Comparison of ENCODE assay signal across 10 cellular contexts in the genomic region with DNA sequence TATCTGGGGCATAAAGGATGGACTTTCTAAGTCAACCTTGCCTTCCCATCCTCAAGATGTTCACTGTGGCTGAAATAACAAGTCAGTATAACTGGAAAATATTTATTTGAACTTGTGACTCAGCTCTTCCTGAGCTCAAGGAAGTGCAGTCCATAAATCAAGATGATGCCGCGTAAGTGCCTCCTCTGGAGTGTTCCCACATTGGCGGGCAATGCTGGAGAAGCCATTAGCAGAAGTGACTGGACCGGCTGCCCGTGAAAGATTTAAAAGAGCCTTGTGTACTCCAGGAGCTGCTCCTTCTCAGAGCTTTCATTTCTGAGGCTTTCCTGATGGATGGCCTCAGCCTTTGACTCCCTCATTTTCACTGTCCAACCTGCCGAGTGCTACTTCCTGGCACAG. TPM values are rescaled to one million over a fixed set of nuclear protein-coding genes. Genes with fewer than 3 reads are reported as not detected.
DNase-seq lines count a peak whose midpoint lies in the region; FAIRE-seq and TF ChIP-seq lines count a peak whose summit lies in the region.
"Had no signal": no experiment of that assay in that cellular context is flagged by ENCODE, and none has a peak within 500 bp of the region (broad histone marks: within the 10 kb centered on the region; RNA-seq: fewer than 3 reads in every experiment).

No MANE protein-coding gene starts in this region.

- TF ChIP-seq EP300 in tibial nerve (IDR thresholded peaks at IDR 0.05): peak in 1 of 2 donors; percentile 64

- POLR2A ChIA-PET in activated CD4-positive, alpha-beta memory T cell treated with anti-CD3 and anti-CD28 coated beads for 36 hours (lab: Charles Lee): no interaction called here

- H3K36me3 ChIP-seq in hepatocyte (replicated peaks; ENCODE audit: insufficient read depth, low read depth): no peaks in the 10 kb centered on the region
- no peaks in the 10 kb centered on the region for H3K36me3 ChIP-seq in tibial nerve

- TF ChIP-seq POLR2A in tibial nerve (IDR thresholded peaks at IDR 0.05) (no peak), GM12891 (IDR thresholded peaks at IDR 0.05; ENCODE audit: low read depth, low read length) (no peak)

- peak overlapping the region; percentile 45 for H3K4me2 ChIP-seq in hepatocyte
- H3K4me2 ChIP-seq: KMS-11 had no signal

- intact Hi-C loops in activated CD4-positive, alpha-beta memory T cell treated with anti-CD3 and anti-CD28 coated beads for 36 hours (cut with micrococcal nuclease): no loop called here

- no peaks in the 10 kb centered on the region for H3K79me2 ChIP-seq in hepatocyte

- no peak for FAIRE-seq in GM12891 (lab: Jason Lieb, UNC)

- no peaks in the 10 kb centered on the region for H3K9me2 ChIP-seq in hepatocyte (replicated peaks; ENCODE audit: insufficient read depth)

- H3K36me3 Mint-ChIP-seq in activated CD4-positive, alpha-beta memory T cell treated with anti-CD3 and anti-CD28 coated beads for 36 hours: no peaks in the 10 kb centered on the region

- H3K27ac ChIP-seq in hepatocyte (no peak overlapping the region), tibial nerve (peak overlapping the region in 3 of 4 donors; percentile 12 to 76 (median 64))
- H3K27ac ChIP-seq: KMS-11 had no signal

- H3K4me3 Mint-ChIP-seq in activated CD4-positive, alpha-beta memory T cell treated with anti-CD3 and anti-CD28 coated beads for 36 hours: no peak overlapping the region

- H3K9me3 ChIP-seq in hepatocyte (ENCODE audit: low read depth): no peaks in the 10 kb centered on the region
- H3K9me3 ChIP-seq in tibial nerve: no peaks in the 10 kb centered on the region
- H3K9me3 ChIP-seq: heart left ventricle had no signal

- no peaks in the 10 kb centered on the region for H3K27me3 ChIP-seq in hepatocyte
- H3K27me3 ChIP-seq in tibial nerve: no peaks in the 10 kb centered on the region
- H3K27me3 ChIP-seq: heart left ventricle had no signal

- CTCF ChIA-PET in activated CD4-positive, alpha-beta memory T cell treated with anti-CD3 and anti-CD28 coated beads for 36 hours (lab: Charles Lee): no interaction called here

- TF ChIP-seq CTCF in hepatocyte (IDR thresholded peaks at IDR 0.05; ENCODE audit: poor library complexity) (no peak), tibial nerve (IDR thresholded peaks at IDR 0.05) (no peak)

- DNase-seq in NCI-H510A treated with DMSO at 0.1 percent for 48 hours (lab: John Stamatoyannopoulos, UW) (peak; percentile 76), NCI-H510A (lab: John Stamatoyannopoulos, UW) (no peak), RPMI7951 (ENCODE audit: low read depth) (peak; percentile 87), hepatocyte (ENCODE audit: low spot score) (peak; percentile 72), tibial nerve (ENCODE audit: low spot score in 2 of 2) (peak; percentile 33 to 35), GM12891 (ENCODE audit: insufficient read length, low spot score) (no peak), COR-L47 (lab: John Stamatoyannopoulos, UW) (no peak)
- DNase-seq in activated CD4-positive, alpha-beta memory T cell treated with anti-CD3 and anti-CD28 coated beads for 36 hours: no peak
- DNase-seq: heart left ventricle had no signal

- peaks cover 26% of the 10 kb centered on the region for H3K27me3 Mint-ChIP-seq in activated CD4-positive, alpha-beta memory T cell treated with anti-CD3 and anti-CD28 coated beads for 36 hours

- H2AFZ ChIP-seq in hepatocyte: no peak overlapping the region

- no peaks in the 10 kb centered on the region for H3K9me3 Mint-ChIP-seq in activated CD4-positive, alpha-beta memory T cell treated with anti-CD3 and anti-CD28 coated beads for 36 hours

- H4K20me1 ChIP-seq in hepatocyte (ENCODE audit: insufficient read depth, poor library complexity, severe bottlenecking): no peaks in the 10 kb centered on the region

- no peaks in the 10 kb centered on the region for H3K4me1 Mint-ChIP-seq in activated CD4-positive, alpha-beta memory T cell treated with anti-CD3 and anti-CD28 coated beads for 36 hours (ENCODE audit: low read depth)

- H3K4me3 ChIP-seq in hepatocyte (no peak overlapping the region), tibial nerve (no peak overlapping the region)
- H3K4me3 ChIP-seq: heart left ventricle had no signal

- H3K27ac Mint-ChIP-seq in activated CD4-positive, alpha-beta memory T cell treated with anti-CD3 and anti-CD28 coated beads for 36 hours: no peak overlapping the region

- H3K4me1 ChIP-seq in hepatocyte (ENCODE audit: insufficient read depth) (no peaks in the 10 kb centered on the region), tibial nerve (peaks cover 0 to 45% (median 5%) of the 10 kb centered on the region in 4 donors)

- WGBS in hepatocyte (ENCODE audit: low lambda C conversion rate, missing lambda C conversion rate): 31% methylated on average over 6 of the region's 6 CpGs
- WGBS in tibial nerve, 2 donors: 9 to 14% methylated on average over 6 of the region's 6 CpGs

TF ChIP-seq in GM12891, 5 proteins besides CTCF, POLR2A, EP300 and RAD21:
- TF ChIP-seq SPI1 (IDR thresholded peaks at IDR 0.05; ENCODE audit: low read depth, low read length): no peak
- TF ChIP-seq PAX5 (IDR thresholded peaks at IDR 0.05; ENCODE audit: insufficient read depth, low read length, severe bottlenecking): no peak
- TF ChIP-seq POLR2AphosphoS5 (IDR thresholded peaks at IDR 0.05; ENCODE audit: low read depth, low read length): no peak
- TF ChIP-seq POU2F2 (IDR thresholded peaks at IDR 0.05; ENCODE audit: low read depth, low read length): no peak
- TF ChIP-seq TAF1 (IDR thresholded peaks at IDR 0.05; ENCODE audit: low read depth, low read length): no peak

RNA-seq across cellular contexts. Expression of gene TMOD1, which starts 17.4 kb away (rescaled TPM):
- 0.98 and 1.3 TPM in 2 replicates for total RNA-seq in RPMI7951 (2014; rRNA removed; shearing (Covaris generic))
- total RNA-seq in hepatocyte: 0.32 and 0.47 TPM in 2 replicates
- polyA plus RNA-seq in hepatocyte: 0.47 and 3.5 TPM in 2 replicates
- 10 to 100 TPM; 30.0 to 47.0 (median 36.0) TPM for total RNA-seq in tibial nerve
- 17.4 TPM for polyA plus RNA-seq in GM12891 (2012; ENCODE audit: low read depth, missing spikeins)
- 1 to 10 TPM; 1.7 to 2.5 TPM for total RNA-seq in activated CD4-positive, alpha-beta memory T cell treated with anti-CD3 and anti-CD28 coated beads for 36 hours

Comparison
In these comparisons a context has a peak if more than half of its experiments do, and no peak if none do; other contexts are left out.
1. DNase-seq: peak in NCI-H510A treated with DMSO at 0.1 percent for 48 hours (single experiment), RPMI7951 (single experiment), hepatocyte (single experiment) and tibial nerve (2 of 2); none in NCI-H510A (single experiment), GM12891 (single experiment), COR-L47 (single experiment) and activated CD4-positive, alpha-beta memory T cell treated with anti-CD3 and anti-CD28 coated beads for 36 hours (single experiment).
2. RNA of gene TMOD1, which starts 17.4 kb away (total RNA-seq): 30.0 to 47.0 TPM in tibial nerve; 1.7 to 2.5 TPM in activated CD4-positive, alpha-beta memory T cell treated with anti-CD3 and anti-CD28 coated beads for 36 hours, 0.98 to 1.3 TPM in RPMI7951 and 0.32 to 0.47 TPM in hepatocyte; every median in the first group is over 4 times any median in the second.